8 cellular contexts compared by ENCODE assay signal in genomic region chr4:186021461-186022167, GRCh38. TPM values are rescaled to one million over a fixed set of nuclear protein-coding genes. Genes with fewer than 3 reads are reported as not detected.
DNase-seq lines count a peak whose midpoint lies in the region; ATAC-seq and TF ChIP-seq lines count a peak whose summit lies in the region.

No MANE protein-coding gene starts in this region.

- H3K9me3 ChIP-seq in lung (ENCODE audit: control insufficient read depth in 2 of 2, insufficient read depth in 1 of 2, low read length in 1 of 2) = peaks cover 0 to 4% of the 10 kb centered on the region in 2 donors

- H3K4me3 ChIP-seq in coronary artery (peak overlapping the region; percentile 58), lung (no peak overlapping the region)

- peaks cover 1 to 4% of the 10 kb centered on the region in 2 donors for H3K4me1 ChIP-seq in lung (ENCODE audit: control insufficient read depth in 2 of 2, insufficient read depth in 2 of 2, low read length in 2 of 2)

- 24% methylated on average over 11 of the region's 11 CpGs for WGBS in lung, 2 donors

- in situ Hi-C loops in G401 (cut with HindIII; ENCODE audit: low sequenced_read_pairs) = no loop called here

- no peaks in the 10 kb centered on the region for H3K36me3 ChIP-seq in lung (ENCODE audit: control insufficient read depth in 2 of 2, insufficient read depth in 2 of 2, low read length in 2 of 2)

- peak; percentile 80 for DNase-seq in G401 (ENCODE audit: low spot score)
- peak; percentile 52 for DNase-seq in NCI-H2227 treated with DMSO at 0.1 percent for 48 hours (lab: John Stamatoyannopoulos, UW)
- DNase-seq in coronary artery (ENCODE audit: low spot score) = no peak
- DNase-seq in lung (ENCODE audit: low spot score) = no peak
- DNase-seq in CD1c-positive myeloid dendritic cell (ENCODE audit: extremely low spot score) = no peak
- DNase-seq in NCI-H1105 treated with DMSO at 0.1 percent for 48 hours (lab: John Stamatoyannopoulos, UW) = no peak

- peak overlapping the region in 1 of 2 donors; percentile 6 for H3K27ac ChIP-seq in coronary artery
- no peak overlapping the region for H3K27ac ChIP-seq in lung (ENCODE audit: low read depth in 1 of 2, low read length in 1 of 2)

- no peaks in the 10 kb centered on the region for H3K27me3 ChIP-seq in lung (ENCODE audit: control insufficient read depth, insufficient read depth)

- TF ChIP-seq CTCF in coronary artery (IDR thresholded peaks at IDR 0.05) (peak; percentile 85), lung (IDR thresholded peaks at IDR 0.05; ENCODE audit: control extremely low read depth, extremely low read depth) (peak; percentile 56)

- ATAC-seq in lung (ENCODE audit: insufficient read depth, low FRiP score) = peak; percentile 49
- ATAC-seq in HG03439 (IDR thresholded peaks at IDR 0.05; ENCODE audit: unreplicated experiment) = no peak
- no peak for ATAC-seq in HG02798 (IDR thresholded peaks at IDR 0.05; ENCODE audit: poor library complexity, unreplicated experiment)

RNA-seq across cellular contexts. Expression of gene TLR3, which starts 47.3 kb away (rescaled TPM):
- 0.31 and 3.9 TPM in 2 replicates for total RNA-seq in G401 (2014; rRNA removed; shearing (Covaris generic))
- 10 to 100 TPM; 13.2 to 15.1 TPM for total RNA-seq in lung
- polyA plus RNA-seq in lung = 1 to 10 TPM; 3.2 to 7.1 TPM

Comparison
In these comparisons a context has a peak if more than half of its experiments do, and no peak if none do; other contexts are left out.
1. DNase-seq: peak in G401 (single experiment) and NCI-H2227 treated with DMSO at 0.1 percent for 48 hours (single experiment); none in coronary artery (single experiment), lung (single experiment), CD1c-positive myeloid dendritic cell (single experiment) and NCI-H1105 treated with DMSO at 0.1 percent for 48 hours (single experiment).